In genomic region chr12:58443273-58443980, GRCh38 we compare ENCODE assay signal across 8 cellular contexts.
DNase-seq lines count a peak whose midpoint lies in the region; ATAC-seq and TF ChIP-seq lines count a peak whose summit lies in the region.

No MANE protein-coding gene starts in this region.

- no peak overlapping the region for H3K4me3 ChIP-seq in BJ (ENCODE audit: low read depth, low read length)

- H3K9me3 Mint-ChIP-seq in WTC11: 0 out of 2 replicates have a peak, but pooled peaks cover 4% of the 10 kb centered on the region
- no peaks in the 10 kb centered on the region for H3K9me3 Mint-ChIP-seq in CD4-positive, alpha-beta T cell

- DNase-seq in BJ (ENCODE audit: low read depth) (no peak), WTC11 (ENCODE audit: low spot score) (peak; percentile 29), left kidney (ENCODE audit: low read depth, low spot score) (peak; percentile 7), cortex of kidney (lab: John Stamatoyannopoulos, UW) (no peak), superior temporal gyrus (ENCODE audit: extremely low spot score) (no peak)
- no peak for DNase-seq in CD4-positive, alpha-beta T cell

- no peak overlapping the region for H3K4me3 Mint-ChIP-seq in WTC11
- H3K4me3 Mint-ChIP-seq in CD4-positive, alpha-beta T cell: no peak overlapping the region

- CTCF ChIA-PET in BJ (lab: Yijun Ruan, JAX) (interaction anchor here (1.1 to 2.0 kb wide), 4 partner anchors 8 to 96 kb away, joined by 3 to 5 read pairs (median 5); no protein-coding TSS in a partner anchor), WTC11 (lab: Charles Lee) (interaction anchor here (0.6 to 1.7 kb wide), 20 partner anchors 16 to 722 kb away, joined by 3 to 10 read pairs (median 4); no protein-coding TSS in a partner anchor)
- CTCF ChIA-PET in CD4-positive, alpha-beta T cell (lab: Charles Lee): no interaction called here

- POLR2A ChIA-PET in BJ (lab: Charles Lee): no interaction called here
- POLR2A ChIA-PET in WTC11 (lab: Charles Lee): interaction anchor here (0.6 kb wide), 1 partner anchor 597 kb away, joined by 6 read pairs; the partner anchor contains the start of gene CTDSP2
- POLR2A ChIA-PET in CD4-positive, alpha-beta T cell (lab: Charles Lee): no interaction called here

- no peak overlapping the region for H3K27ac Mint-ChIP-seq in WTC11
- no peak overlapping the region for H3K27ac Mint-ChIP-seq in CD4-positive, alpha-beta T cell

- H3K4me1 Mint-ChIP-seq in WTC11: peaks cover 6% of the 10 kb centered on the region
- no peaks in the 10 kb centered on the region for H3K4me1 Mint-ChIP-seq in CD4-positive, alpha-beta T cell (ENCODE audit: low read depth)

- H3K36me3 ChIP-seq in BJ (ENCODE audit: control insufficient read depth, insufficient read depth, low read length): no peaks in the 10 kb centered on the region

- no peaks in the 10 kb centered on the region for H3K27me3 Mint-ChIP-seq in WTC11 (ENCODE audit: low read depth)
- peaks cover 14% of the 10 kb centered on the region for H3K27me3 Mint-ChIP-seq in CD4-positive, alpha-beta T cell

- no peak overlapping the region for H3K27ac ChIP-seq in CD4-positive, alpha-beta T cell (ENCODE audit: low read depth, low read length)

- ATAC-seq in GM18909 (IDR thresholded peaks at IDR 0.05; ENCODE audit: poor library complexity, unreplicated experiment): peak; percentile 88
- ATAC-seq in HG03342 (IDR thresholded peaks at IDR 0.05; ENCODE audit: unreplicated experiment): peak; percentile 59
- ATAC-seq in WTC11: peak; percentile 93
- no peak for ATAC-seq in CD4-positive, alpha-beta T cell (ENCODE audit: poor library complexity)

- peak; percentile 47 for TF ChIP-seq CTCF in BJ (IDR thresholded peaks at IDR 0.05; ENCODE audit: insufficient read depth, low read depth, low read length)
- peak; percentile 50; the same call in 1 of the 2 replicates for TF ChIP-seq CTCF in WTC11 (IDR thresholded peaks at IDR 0.05)
- TF ChIP-seq CTCF in CD4-positive, alpha-beta T cell (IDR thresholded peaks at IDR 0.05): no peak

- no peaks in the 10 kb centered on the region for H3K36me3 Mint-ChIP-seq in WTC11
- no peaks in the 10 kb centered on the region for H3K36me3 Mint-ChIP-seq in CD4-positive, alpha-beta T cell (ENCODE audit: low read depth)

- H3K27me3 ChIP-seq in BJ (ENCODE audit: control insufficient read depth, insufficient read depth, low read length): no peaks in the 10 kb centered on the region
- no peaks in the 10 kb centered on the region for H3K27me3 ChIP-seq in CD4-positive, alpha-beta T cell (ENCODE audit: control insufficient read depth, insufficient read depth, low read length)

- intact Hi-C loops in CD4-positive, alpha-beta T cell (cut with DNase I, micrococcal nuclease): no loop called here

- no peaks in the 10 kb centered on the region for H3K9me3 ChIP-seq in CD4-positive, alpha-beta T cell (ENCODE audit: control insufficient read depth, low read length)

TF ChIP-seq in WTC11, 78 proteins besides CTCF, POLR2A, EP300 and RAD21 (continues in another document):
- TF ChIP-seq STAT6 (CRISPR knock-in tag; conservative IDR thresholded peaks at IDR 0.05; ENCODE audit: low read depth): no peak
- no peak for TF ChIP-seq IRF1 (CRISPR knock-in tag; IDR thresholded peaks at IDR 0.05)
- TF ChIP-seq ZNF138 (CRISPR knock-in tag; conservative IDR thresholded peaks at IDR 0.05): no peak
- TF ChIP-seq PREB (CRISPR knock-in tag; IDR thresholded peaks at IDR 0.05; ENCODE audit: borderline replicate concordance): no peak
- TF ChIP-seq MXD4 (CRISPR knock-in tag; IDR thresholded peaks at IDR 0.05; ENCODE audit: borderline replicate concordance): no peak
- no peak for TF ChIP-seq ATF3 (CRISPR knock-in tag; conservative IDR thresholded peaks at IDR 0.05)
- no peak for TF ChIP-seq ATF2 (CRISPR knock-in tag; IDR thresholded peaks at IDR 0.05; ENCODE audit: borderline replicate concordance, low read depth)
- no peak for TF ChIP-seq ZNF532 (CRISPR knock-in tag; IDR thresholded peaks at IDR 0.05; ENCODE audit: borderline replicate concordance)

Comparison
In these comparisons a context has a peak if more than half of its experiments do, and no peak if none do; other contexts are left out.
1. DNase-seq: peak in WTC11 (single experiment) and left kidney (single experiment); none in BJ (single experiment), cortex of kidney (single experiment), superior temporal gyrus (single experiment) and CD4-positive, alpha-beta T cell (0 of 10).